16 cellular contexts compared by ENCODE assay signal in the genomic region with DNA sequence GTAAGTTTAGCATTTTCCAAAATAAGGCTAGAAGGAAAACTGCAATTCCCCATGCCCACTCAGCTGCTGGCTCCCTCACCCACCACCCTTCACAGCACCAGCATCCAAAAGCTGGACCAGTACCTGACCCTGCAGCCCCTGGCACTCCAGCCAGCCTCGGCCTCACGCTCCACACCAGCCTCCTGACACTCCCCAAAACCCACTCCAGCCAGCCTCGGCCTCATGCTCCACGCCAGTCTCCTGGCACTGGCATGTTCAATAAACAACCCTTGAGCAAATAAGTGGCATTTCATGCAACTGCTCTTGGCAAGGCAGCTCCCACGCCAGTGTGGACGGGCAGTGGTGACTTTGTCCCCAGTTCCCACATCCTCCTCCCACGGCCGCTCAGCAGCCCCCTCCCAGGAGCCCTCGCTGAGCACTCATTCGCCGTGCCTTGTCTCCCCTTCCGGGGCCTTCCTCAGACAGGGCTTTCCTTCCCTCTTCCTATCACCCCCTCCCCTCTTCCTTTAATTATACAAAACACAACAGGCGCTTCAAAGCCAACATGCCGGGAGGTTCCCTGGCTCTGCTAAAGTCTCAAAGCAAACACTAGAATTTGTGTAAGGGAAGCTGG. TPM values are rescaled to one million over a fixed set of nuclear protein-coding genes. Genes with fewer than 3 reads are reported as not detected.
DNase-seq lines count a peak whose midpoint lies in the region; ATAC-seq and TF ChIP-seq lines count a peak whose summit lies in the region.
"Had no signal": no experiment of that assay in that cellular context is flagged by ENCODE, and none has a peak within 500 bp of the region (broad histone marks: within the 10 kb centered on the region; RNA-seq: fewer than 3 reads in every experiment).

No MANE protein-coding gene starts in this region.

- H3K27me3 Mint-ChIP-seq in activated naive CD4-positive, alpha-beta T cell treated with anti-CD3 and anti-CD28 coated beads, Interleukin-2, amount 10 ng/mL, durations not matched to agents 7 days and 5 days, result no peaks in the 10 kb centered on the region
- no peaks in the 10 kb centered on the region for H3K27me3 Mint-ChIP-seq in type B pancreatic cell
- H3K27me3 Mint-ChIP-seq: activated naive CD8-positive, alpha-beta T cell treated with anti-CD3 and anti-CD28 coated beads, Interleukin-2, amount 10 ng/mL, durations not matched to agents 7 days and 5 days; T-helper 17 cell had no signal

- H3K4me3 Mint-ChIP-seq in activated naive CD4-positive, alpha-beta T cell treated with anti-CD3 and anti-CD28 coated beads, Interleukin-2, amount 10 ng/mL, durations not matched to agents 7 days and 5 days, result no peak overlapping the region
- H3K4me3 Mint-ChIP-seq in type B pancreatic cell, result peak overlapping the region; percentile 67
- H3K4me3 Mint-ChIP-seq: activated naive CD8-positive, alpha-beta T cell treated with anti-CD3 and anti-CD28 coated beads, Interleukin-2, amount 10 ng/mL, durations not matched to agents 7 days and 5 days; T-helper 17 cell had no signal

- H3K27me3 ChIP-seq in dorsolateral prefrontal cortex (no peaks in the 10 kb centered on the region), MM.1S (replicated peaks; ENCODE audit: insufficient read depth, low read length) (no peaks in the 10 kb centered on the region)
- H3K27me3 ChIP-seq: MG63 had no signal

- peak overlapping the region; percentile 13 to 98 (median 82) for H3K27ac ChIP-seq in dorsolateral prefrontal cortex
- H3K27ac ChIP-seq in mesodermal cell (ENCODE audit: low read depth, low read length, severe bottlenecking), result peak overlapping the region; percentile 41
- no peak overlapping the region for H3K27ac ChIP-seq in MM.1S (ENCODE audit: low read length)
- H3K27ac ChIP-seq: PC-9 had no signal

- H3K9me3 Mint-ChIP-seq in activated naive CD4-positive, alpha-beta T cell treated with anti-CD3 and anti-CD28 coated beads, Interleukin-2, amount 10 ng/mL, durations not matched to agents 7 days and 5 days, result no peaks in the 10 kb centered on the region
- no peaks in the 10 kb centered on the region for H3K9me3 Mint-ChIP-seq in type B pancreatic cell
- H3K9me3 Mint-ChIP-seq: activated naive CD8-positive, alpha-beta T cell treated with anti-CD3 and anti-CD28 coated beads, Interleukin-2, amount 10 ng/mL, durations not matched to agents 7 days and 5 days had no signal

- H3K9me2 ChIP-seq in MM.1S (replicated peaks; ENCODE audit: insufficient read depth, low read length), result no peaks in the 10 kb centered on the region

- WGBS in mesodermal cell (ENCODE audit: insufficient coverage in 2 of 2), 2 experiments, result 73 to 82% methylated on average over 12 of the region's 14 CpGs

- ATAC-seq in HG02798 (IDR thresholded peaks at IDR 0.05; ENCODE audit: poor library complexity, unreplicated experiment), result no peak
- ATAC-seq: T-helper 17 cell had no signal

- no peak overlapping the region for H3K4me2 ChIP-seq in MM.1S (ENCODE audit: low read depth, low read length)
- H3K4me2 ChIP-seq: PC-9 had no signal

- H3K79me2 ChIP-seq in MM.1S (ENCODE audit: low read length), result peaks cover 98% of the 10 kb centered on the region

- CTCF ChIA-PET in activated naive CD4-positive, alpha-beta T cell treated with anti-CD3 and anti-CD28 coated beads, Interleukin-2, amount 10 ng/mL, durations not matched to agents 7 days and 5 days (lab: Charles Lee), result interaction anchor here (0.6 kb wide), 1 partner anchor 13 kb away, joined by 3 read pairs; no protein-coding TSS in a partner anchor

- no peak overlapping the region for H2AFZ ChIP-seq in MM.1S (ENCODE audit: low read length)
- H2AFZ ChIP-seq: PC-9 had no signal

- no peak for TF ChIP-seq CTCF in dorsolateral prefrontal cortex (IDR thresholded peaks at IDR 0.05 in 54 of 56, conservative IDR thresholded peaks at IDR 0.05 in 2 of 56; ENCODE audit: low read depth in 1 of 56, partially characterized antibody in 56 of 56)
- no peak for TF ChIP-seq CTCF in type B pancreatic cell (conservative IDR thresholded peaks at IDR 0.05)
- TF ChIP-seq CTCF in MM.1S (IDR thresholded peaks at IDR 0.05; ENCODE audit: low read length), result no peak

- H3F3A ChIP-seq in MM.1S (ENCODE audit: insufficient read depth, low read length), result no peaks in the 10 kb centered on the region

- DNase-seq in activated naive CD4-positive, alpha-beta T cell treated with anti-CD3 and anti-CD28 coated beads, Interleukin-2, amount 10 ng/mL, durations not matched to agents 7 days and 5 days, result no peak
- DNase-seq in activated naive CD4-positive, alpha-beta T cell treated with Interleukin-2 at 50 U/mL for 16 hours, result no peak
- DNase-seq in dorsolateral prefrontal cortex (peak in 6 of 10 donors; percentile 6 to 56 (median 37)), type B pancreatic cell (ENCODE audit: extremely low spot score, unreplicated experiment) (peak; percentile 66), NCI-H2081 treated with DMSO at 0.1 percent for 48 hours (lab: John Stamatoyannopoulos, UW) (no peak), MM.1S (no peak)
- DNase-seq: activated CD4-positive, alpha-beta T cell treated with anti-CD3 and anti-CD28 coated beads, Interleukin-2, amount 50 U/mL, for 4 hours; activated naive CD8-positive, alpha-beta T cell treated with anti-CD3 and anti-CD28 coated beads, Interleukin-2, amount 10 ng/mL, durations not matched to agents 7 days and 5 days; left cardiac atrium; MG63; NCI-H226; stimulated activated CD4-positive, alpha-beta T cell treated with anti-CD3 and anti-CD28 coated beads, Interleukin-15, amount 100 ng/mL, for 24 hours; T-helper 17 cell had no signal

- H3K4me1 Mint-ChIP-seq in activated naive CD4-positive, alpha-beta T cell treated with anti-CD3 and anti-CD28 coated beads, Interleukin-2, amount 10 ng/mL, durations not matched to agents 7 days and 5 days, result peaks cover 16% of the 10 kb centered on the region
- H3K4me1 Mint-ChIP-seq in type B pancreatic cell (ENCODE audit: unreplicated experiment), result peaks cover 44% of the 10 kb centered on the region

- H3K36me3 ChIP-seq in mesodermal cell (ENCODE audit: control insufficient read depth, insufficient read depth, low read length), result peaks cover 50% of the 10 kb centered on the region
- no peaks in the 10 kb centered on the region for H3K36me3 ChIP-seq in MM.1S (replicated peaks; ENCODE audit: insufficient read depth, low read length)

- peak overlapping the region; percentile 68 for H3K27ac Mint-ChIP-seq in activated naive CD4-positive, alpha-beta T cell treated with anti-CD3 and anti-CD28 coated beads, Interleukin-2, amount 10 ng/mL, durations not matched to agents 7 days and 5 days
- H3K27ac Mint-ChIP-seq in type B pancreatic cell, result peak overlapping the region; percentile 65
- H3K27ac Mint-ChIP-seq: activated naive CD8-positive, alpha-beta T cell treated with anti-CD3 and anti-CD28 coated beads, Interleukin-2, amount 10 ng/mL, durations not matched to agents 7 days and 5 days; T-helper 17 cell had no signal

- peaks cover 8% of the 10 kb centered on the region for H3K4me1 ChIP-seq in mesodermal cell (ENCODE audit: control insufficient read depth, insufficient read depth, low read length, poor library complexity, severe bottlenecking)
- H3K4me1 ChIP-seq in MM.1S (ENCODE audit: low read length), result no peaks in the 10 kb centered on the region

- H4K20me1 ChIP-seq in MM.1S (ENCODE audit: insufficient read depth, low read length), result no peaks in the 10 kb centered on the region

- H3K9me3 ChIP-seq in mesodermal cell (ENCODE audit: control insufficient read depth, low read length) (no peaks in the 10 kb centered on the region), MM.1S (replicated peaks; ENCODE audit: insufficient read depth, low read length) (no peaks in the 10 kb centered on the region)
- H3K9me3 ChIP-seq: MG63 had no signal

- H3K4me3 ChIP-seq in dorsolateral prefrontal cortex (peak overlapping the region in 38 of 59 donors; percentile 1 to 97 (median 22)), mesodermal cell (ENCODE audit: extremely low read depth, insufficient read depth, low read length, poor library complexity, severe bottlenecking) (no peak overlapping the region), MM.1S (ENCODE audit: low read length) (no peak overlapping the region)
- H3K4me3 ChIP-seq: MG63, PC-9 had no signal

- no peak overlapping the region for H3K9ac ChIP-seq in MM.1S (ENCODE audit: low read length)

- H3K36me3 Mint-ChIP-seq in activated naive CD4-positive, alpha-beta T cell treated with anti-CD3 and anti-CD28 coated beads, Interleukin-2, amount 10 ng/mL, durations not matched to agents 7 days and 5 days, result no peaks in the 10 kb centered on the region
- H3K36me3 Mint-ChIP-seq in type B pancreatic cell, result peaks cover 5% of the 10 kb centered on the region
- H3K36me3 Mint-ChIP-seq: activated naive CD8-positive, alpha-beta T cell treated with anti-CD3 and anti-CD28 coated beads, Interleukin-2, amount 10 ng/mL, durations not matched to agents 7 days and 5 days had no signal

- intact Hi-C loops in dorsolateral prefrontal cortex (cut with DNase I), result loop anchor here (2.0 to 5.0 kb wide), 2 partner anchors 35 to 86 kb away; a partner anchor contains a TSS

RNA-seq across cellular contexts. Expression of a gene that starts 6.9 kb away (rescaled TPM):
- 100 to 1,000 TPM; 129 to 348 (median 261) TPM for total RNA-seq in dorsolateral prefrontal cortex
- 28.2 TPM for polyA plus RNA-seq in mesodermal cell (2013, experiment 1 of 2)
- 16.8 TPM for polyA plus RNA-seq in mesodermal cell (2013, experiment 2 of 2)
- 49.2 and 65.1 TPM in 2 replicates for total RNA-seq in type B pancreatic cell (ENCODE audit: low replicate concordance)

Comparison
In these comparisons a context has a peak if more than half of its experiments do, and no peak if none do; other contexts are left out.
1. DNase-seq: peak in dorsolateral prefrontal cortex (6 of 10) and type B pancreatic cell (single experiment); none in activated naive CD4-positive, alpha-beta T cell treated with anti-CD3 and anti-CD28 coated beads, Interleukin-2, amount 10 ng/mL, durations not matched to agents 7 days and 5 days (single experiment), activated naive CD4-positive, alpha-beta T cell treated with Interleukin-2 at 50 U/mL for 16 hours (single experiment), NCI-H2081 treated with DMSO at 0.1 percent for 48 hours (single experiment) and MM.1S (single experiment).
2. H3K4me3 ChIP-seq: peak in dorsolateral prefrontal cortex (38 of 59); none in mesodermal cell (single experiment) and MM.1S (single experiment).